In genomic region chr14:70472253-70473159, GRCh38 we compare ENCODE assay signal across 20 cellular contexts. TPM values are rescaled to one million over a fixed set of nuclear protein-coding genes. Genes with fewer than 3 reads are reported as not detected.
A peak's percentile ranks its signal among the peaks of the same experiment; 100 is the strongest.
DNase-seq lines count a peak whose midpoint lies in the region; ATAC-seq and TF ChIP-seq lines count a peak whose summit lies in the region.
"Had no signal": no experiment of that assay in that cellular context is flagged by ENCODE, and none has a peak within 500 bp of the region (broad histone marks: within the 10 kb centered on the region; RNA-seq: fewer than 3 reads in every experiment).

No MANE protein-coding gene starts in this region.

- peak overlapping the region; percentile 80 for H3K4me2 ChIP-seq in OCI-LY3 (ENCODE audit: low read length)
- H3K4me2 ChIP-seq: PC-9 had no signal

- DNase-seq in GM10248 (ENCODE audit: extremely low spot score) (peak; percentile 46), kidney tubule cell (ENCODE audit: low spot score) (peak; percentile 37), HuH-7 (ENCODE audit: low spot score) (no peak), suprapubic skin (ENCODE audit: low spot score in 2 of 2) (no peak), HEK293T (ENCODE audit: extremely low spot score) (no peak), GM19238 (ENCODE audit: insufficient read length, low spot score) (no peak)
- DNase-seq: activated naive CD8-positive, alpha-beta T cell treated with anti-CD3 and anti-CD28 coated beads for 36 hours; GOT3; IMR-90; NCI-H446 treated with DMSO at 0.1 percent for 48 hours; PC-9; Right ventricle myocardium superior; stimulated activated naive CD8-positive, alpha-beta T cell treated with anti-CD3 and anti-CD28 coated beads, Interleukin-15, Interleukin-2, amounts not matched to agents 100 U/mL and 50 U/mL, for 24 hours; thyroid gland had no signal

- WGBS in suprapubic skin, result 90% methylated on average over 4 of the region's 4 CpGs

- H3K79me2 ChIP-seq in OCI-LY3 (ENCODE audit: low read length), result no peaks in the 10 kb centered on the region

- H3K27me3 ChIP-seq in OCI-LY3 (ENCODE audit: low read depth, low read length) (no peaks in the 10 kb centered on the region), suprapubic skin (no peaks in the 10 kb centered on the region)
- H3K27me3 ChIP-seq: thyroid gland had no signal

- peak overlapping the region; percentile 58 for H3K9ac ChIP-seq in OCI-LY3 (ENCODE audit: low read length)

- peak overlapping the region; percentile 97 for H3K27ac ChIP-seq in OCI-LY3 (ENCODE audit: low read length)
- no peak overlapping the region for H3K27ac ChIP-seq in suprapubic skin
- H3K27ac ChIP-seq: HL-60, PC-9, thyroid gland had no signal

- POLR2A ChIA-PET in GM10248 (lab: Yijun Ruan, JAX), result no interaction called here
- POLR2A ChIA-PET in HEK293T (lab: Yijun Ruan, JAX), result no interaction called here

- TF ChIP-seq POLR2A in suprapubic skin (IDR thresholded peaks at IDR 0.05), result no peak

- no peaks in the 10 kb centered on the region for H4K20me1 ChIP-seq in OCI-LY3 (ENCODE audit: insufficient read depth, low read length)

- TF ChIP-seq EP300 in suprapubic skin (IDR thresholded peaks at IDR 0.05), result no peak

- peak; percentile 67 for ATAC-seq in GM19351 (IDR thresholded peaks at IDR 0.05; ENCODE audit: unreplicated experiment)
- ATAC-seq: sciatic nerve; stimulated activated naive CD8-positive, alpha-beta T cell treated with anti-CD3 and anti-CD28 coated beads, Interleukin-15, Interleukin-2, amounts not matched to agents 100 U/mL and 50 U/mL, for 24 hours had no signal

- H3K36me3 ChIP-seq in OCI-LY3 (replicated peaks; ENCODE audit: low read depth, low read length), result peaks cover 13% of the 10 kb centered on the region
- no peaks in the 10 kb centered on the region for H3K36me3 ChIP-seq in suprapubic skin
- H3K36me3 ChIP-seq: thyroid gland had no signal

- H3K4me1 ChIP-seq in OCI-LY3 (ENCODE audit: low read length), result peaks cover 61% of the 10 kb centered on the region
- H3K4me1 ChIP-seq in suprapubic skin, result no peaks in the 10 kb centered on the region
- H3K4me1 ChIP-seq: thyroid gland had no signal

- no peak for TF ChIP-seq CTCF in GM10248 (IDR thresholded peaks at IDR 0.05; ENCODE audit: control extremely low read depth, extremely low read depth, low read depth, missing control alignments)
- no peak for TF ChIP-seq CTCF in OCI-LY3 (IDR thresholded peaks at IDR 0.05; ENCODE audit: low read depth, low read length)
- TF ChIP-seq CTCF in suprapubic skin (IDR thresholded peaks at IDR 0.05), result no peak

- peak overlapping the region; percentile 52; the same call in 1 of the 2 replicates for H3K4me3 ChIP-seq in OCI-LY3 (ENCODE audit: low read length)
- H3K4me3 ChIP-seq in suprapubic skin, result no peak overlapping the region
- H3K4me3 ChIP-seq: PC-9, thyroid gland had no signal

- H2AFZ ChIP-seq in OCI-LY3 (ENCODE audit: low read depth, low read length), result no peak overlapping the region
- H2AFZ ChIP-seq: PC-9 had no signal

- CTCF ChIA-PET in GM10248 (lab: Yijun Ruan, JAX), result interaction anchor here (0.7 to 2.4 kb wide), 3 partner anchors 16 to 279 kb away, joined by 3 to 4 read pairs (median 3); no protein-coding TSS in a partner anchor
- CTCF ChIA-PET in HEK293T (lab: Yijun Ruan, JAX), result no interaction called here

- H3K9me3 ChIP-seq in OCI-LY3 (ENCODE audit: insufficient read depth, low read length) (no peaks in the 10 kb centered on the region), suprapubic skin (no peaks in the 10 kb centered on the region)
- H3K9me3 ChIP-seq: thyroid gland had no signal

TF ChIP-seq in HEK293T, 16 proteins besides CTCF, POLR2A, EP300 and RAD21:
- no peak for TF ChIP-seq L3MBTL2 (conservative IDR thresholded peaks at IDR 0.05)
- TF ChIP-seq NFRKB (IDR thresholded peaks at IDR 0.05), result no peak
- TF ChIP-seq FOXM1 (IDR thresholded peaks at IDR 0.05; ENCODE audit: borderline replicate concordance), result no peak
- no peak for TF ChIP-seq PKNOX1 (IDR thresholded peaks at IDR 0.05)
- no peak for TF ChIP-seq LEF1 (IDR thresholded peaks at IDR 0.05; ENCODE audit: borderline replicate concordance)
- no peak for TF ChIP-seq ARNT (IDR thresholded peaks at IDR 0.05)
- no peak for TF ChIP-seq FOXK2 (IDR thresholded peaks at IDR 0.05)

RNA-seq across cellular contexts. Expression of gene ADAM21, which starts 20.5 kb away (rescaled TPM):
- total RNA-seq in suprapubic skin, result not detected
- total RNA-seq: endothelial cell of umbilical vein, neural crest cell, PC-9, sciatic nerve had no signal

RNA-seq across cellular contexts. Expression of gene SYNJ2BP, which starts 55.6 kb away (rescaled TPM):
- 10 to 100 TPM; 10.1 to 25.9 (median 14.9) TPM for total RNA-seq in suprapubic skin

Comparison
In these comparisons a context has a peak if more than half of its experiments do, and no peak if none do; other contexts are left out.
1. DNase-seq: peak in GM10248 (single experiment) and kidney tubule cell (single experiment); none in HuH-7 (single experiment), suprapubic skin (0 of 2), HEK293T (single experiment) and GM19238 (single experiment).